ENCODE assay signal across 15 cellular contexts in genomic region chr21:43025636-43026180, GRCh38. TPM values are rescaled to one million over a fixed set of nuclear protein-coding genes. Genes with fewer than 3 reads are reported as not detected.
DNase-seq lines count a peak whose midpoint lies in the region; ATAC-seq and TF ChIP-seq lines count a peak whose summit lies in the region.
"Had no signal": no experiment of that assay in that cellular context is flagged by ENCODE, and none has a peak within 500 bp of the region (broad histone marks: within the 10 kb centered on the region; RNA-seq: fewer than 3 reads in every experiment).

No MANE protein-coding gene starts in this region.

- no peak for ATAC-seq in HG03520 (IDR thresholded peaks at IDR 0.05; ENCODE audit: unreplicated experiment)
- ATAC-seq in GM21717 (IDR thresholded peaks at IDR 0.05; ENCODE audit: unreplicated experiment), result no peak
- ATAC-seq: gastrocnemius medialis; left cardiac atrium; naive thymus-derived CD8-positive, alpha-beta T cell; T-helper 17 cell had no signal

- peak overlapping the region; percentile 40 for H3K27ac ChIP-seq in endodermal cell (ENCODE audit: low read depth, low read length)
- H3K27ac ChIP-seq: BLaER1 treated with 17β-estradiol and CSF1 and Interleukin-3, amounts not matched to agents 10 nM and 100 nM; gastrocnemius medialis had no signal

- H3K4me1 ChIP-seq in endodermal cell (ENCODE audit: control insufficient read depth, insufficient read depth, low read length), result no peaks in the 10 kb centered on the region
- H3K4me1 ChIP-seq: gastrocnemius medialis had no signal

- H3K27ac Mint-ChIP-seq in endodermal cell, result no peak overlapping the region
- H3K27ac Mint-ChIP-seq in nephron, result peak overlapping the region; percentile 53 to 89 (median 72)
- H3K27ac Mint-ChIP-seq: naive thymus-derived CD8-positive, alpha-beta T cell; T-helper 17 cell had no signal

- H3K27me3 Mint-ChIP-seq in endodermal cell (ENCODE audit: insufficient read depth) (no peaks in the 10 kb centered on the region), nephron (ENCODE audit: low read depth) (no peaks in the 10 kb centered on the region)
- H3K27me3 Mint-ChIP-seq: naive thymus-derived CD8-positive, alpha-beta T cell; T-helper 17 cell had no signal

- H3K4me3 ChIP-seq in endodermal cell (ENCODE audit: low read length), result no peak overlapping the region
- H3K4me3 ChIP-seq: BLaER1 treated with 17β-estradiol and CSF1 and Interleukin-3, amounts not matched to agents 10 nM and 100 nM; gastrocnemius medialis had no signal

- peak; percentile 71 for DNase-seq in AG08396 (ENCODE audit: low spot score)
- DNase-seq in endodermal cell, result no peak
- DNase-seq in SK-N-DZ (ENCODE audit: low spot score), result no peak
- no peak for DNase-seq in cerebellum (ENCODE audit: low spot score)
- DNase-seq: activated CD4-positive, alpha-beta T cell treated with anti-CD3 and anti-CD28 coated beads, Interleukin-2, amount 50 U/mL, for 48 hours; activated effector memory CD4-positive, alpha-beta T cell treated with anti-CD3 and anti-CD28 coated beads, Interleukin-2, amount 50 U/mL, for 16 hours; gastrocnemius medialis; left cardiac atrium; naive thymus-derived CD8-positive, alpha-beta T cell; T-helper 17 cell had no signal

- H3K36me3 ChIP-seq in endodermal cell (ENCODE audit: control insufficient read depth, insufficient read depth, low read length), result peaks cover 68% of the 10 kb centered on the region

- H3K4me1 Mint-ChIP-seq in endodermal cell (no peaks in the 10 kb centered on the region), nephron (no peaks in the 10 kb centered on the region)
- H3K4me1 Mint-ChIP-seq: naive thymus-derived CD8-positive, alpha-beta T cell had no signal

- H3K9me3 ChIP-seq in endodermal cell (ENCODE audit: control insufficient read depth, low read length), result no peaks in the 10 kb centered on the region
- H3K9me3 ChIP-seq: BLaER1 treated with 17β-estradiol and CSF1 and Interleukin-3, amounts not matched to agents 10 nM and 100 nM; gastrocnemius medialis had no signal

- TF ChIP-seq RAD21 in Ishikawa (IDR thresholded peaks at IDR 0.05; ENCODE audit: low read depth), result peak; percentile 13; the same call in 1 of the 2 replicates

- H3K36me3 Mint-ChIP-seq in endodermal cell (ENCODE audit: low read depth), result peaks cover 60% of the 10 kb centered on the region
- peaks cover 75% of the 10 kb centered on the region for H3K36me3 Mint-ChIP-seq in nephron (ENCODE audit: low read depth)

- WGBS in endodermal cell (ENCODE audit: insufficient coverage in 1 of 2, insufficient read length in 1 of 2), 2 experiments, result 61 to 98% methylated on average over 4 to 5 of the region's 6 CpGs

- H3K4me3 Mint-ChIP-seq in endodermal cell (no peak overlapping the region), nephron (no peak overlapping the region)
- H3K4me3 Mint-ChIP-seq: naive thymus-derived CD8-positive, alpha-beta T cell; T-helper 17 cell had no signal

- TF ChIP-seq CTCF in endodermal cell (conservative IDR thresholded peaks at IDR 0.05) (no peak), nephron (IDR thresholded peaks at IDR 0.05; ENCODE audit: unreplicated experiment in 3 of 3) (no peak)

- H3K9ac ChIP-seq in endodermal cell (ENCODE audit: extremely low read depth, low read length, poor library complexity, severe bottlenecking), result no peak overlapping the region
- H3K9ac ChIP-seq: BLaER1 treated with 17β-estradiol and CSF1 and Interleukin-3, amounts not matched to agents 10 nM and 100 nM had no signal

- no peaks in the 10 kb centered on the region for H3K27me3 ChIP-seq in endodermal cell (ENCODE audit: control insufficient read depth, insufficient read depth, low read length, poor library complexity, severe bottlenecking)
- H3K27me3 ChIP-seq: gastrocnemius medialis had no signal

- H3K9me3 Mint-ChIP-seq in endodermal cell (no peaks in the 10 kb centered on the region), nephron (no peaks in the 10 kb centered on the region)
- H3K9me3 Mint-ChIP-seq: naive thymus-derived CD8-positive, alpha-beta T cell had no signal

- peak; percentile 97 for TF ChIP-seq EP300 in Ishikawa (IDR thresholded peaks at IDR 0.05; ENCODE audit: borderline replicate concordance)

TF ChIP-seq in Ishikawa, 13 proteins besides CTCF, POLR2A, EP300 and RAD21:
- TF ChIP-seq ZBTB7A (IDR thresholded peaks at IDR 0.05; ENCODE audit: low read depth) (peak; percentile 32; the same call in 1 of the 2 replicates), NFIC (IDR thresholded peaks at IDR 0.05) (peak; percentile 73), YY1 (IDR thresholded peaks at IDR 0.05; ENCODE audit: low read depth) (0 out of 2 replicates have a peak, but pooled peaks have one; percentile 54), USF1 (IDR thresholded peaks at IDR 0.05) (no peak), FOXM1 (IDR thresholded peaks at IDR 0.05; ENCODE audit: borderline replicate concordance, low read depth) (peak; percentile 93), TEAD4 (IDR thresholded peaks at IDR 0.05) (peak; percentile 100), EGR1 (IDR thresholded peaks at IDR 0.05) (0 out of 2 replicates have a peak, but pooled peaks have one; percentile 12), CEBPB (IDR thresholded peaks at IDR 0.05) (peak; percentile 99), TAF1 (IDR thresholded peaks at IDR 0.05; ENCODE audit: low read depth) (no peak), MAX (IDR thresholded peaks at IDR 0.05) (no peak; the same call in 1 of the 2 replicates), CREB1 (IDR thresholded peaks at IDR 0.05; ENCODE audit: low read depth) (peak; percentile 20; the same call in 1 of the 2 replicates), TCF12 (IDR thresholded peaks at IDR 0.05; ENCODE audit: low read depth) (peak; percentile 95), REST (IDR thresholded peaks at IDR 0.05; ENCODE audit: low read depth) (no peak)

RNA-seq across cellular contexts. Expression of gene CBS, which starts 49.9 kb away (rescaled TPM):
- total RNA-seq in endodermal cell (100 to 1,000 TPM; 272 to 303 TPM), cerebellum (60.3 TPM)
- polyA plus RNA-seq in endodermal cell (2013, experiment 1 of 2), result 107 TPM
- polyA plus RNA-seq in endodermal cell (2013, experiment 2 of 2), result 87.2 TPM
- polyA plus RNA-seq in SK-N-DZ (2014; cell fraction: cytosol; rRNA removed), result 88.6 and 91.0 TPM in 2 replicates
- polyA plus RNA-seq in SK-N-DZ (2014; cell fraction: nucleus; rRNA removed), result 744 and 947 TPM in 2 replicates

RNA-seq across cellular contexts. Expression of gene PKNOX1, which starts 51.3 kb away (rescaled TPM):
- total RNA-seq in endodermal cell (10 to 100 TPM; 25.9 to 29.9 TPM), cerebellum (21.1 TPM)
- 18.6 TPM for polyA plus RNA-seq in endodermal cell (2013, experiment 1 of 2)
- polyA plus RNA-seq in endodermal cell (2013, experiment 2 of 2), result 17.6 TPM
- polyA plus RNA-seq in SK-N-DZ (2014; cell fraction: cytosol; rRNA removed), result 18.2 and 23.8 TPM in 2 replicates
- polyA plus RNA-seq in SK-N-DZ (2014; cell fraction: nucleus; rRNA removed), result 13.2 and 19.1 TPM in 2 replicates
